In the genomic region with DNA sequence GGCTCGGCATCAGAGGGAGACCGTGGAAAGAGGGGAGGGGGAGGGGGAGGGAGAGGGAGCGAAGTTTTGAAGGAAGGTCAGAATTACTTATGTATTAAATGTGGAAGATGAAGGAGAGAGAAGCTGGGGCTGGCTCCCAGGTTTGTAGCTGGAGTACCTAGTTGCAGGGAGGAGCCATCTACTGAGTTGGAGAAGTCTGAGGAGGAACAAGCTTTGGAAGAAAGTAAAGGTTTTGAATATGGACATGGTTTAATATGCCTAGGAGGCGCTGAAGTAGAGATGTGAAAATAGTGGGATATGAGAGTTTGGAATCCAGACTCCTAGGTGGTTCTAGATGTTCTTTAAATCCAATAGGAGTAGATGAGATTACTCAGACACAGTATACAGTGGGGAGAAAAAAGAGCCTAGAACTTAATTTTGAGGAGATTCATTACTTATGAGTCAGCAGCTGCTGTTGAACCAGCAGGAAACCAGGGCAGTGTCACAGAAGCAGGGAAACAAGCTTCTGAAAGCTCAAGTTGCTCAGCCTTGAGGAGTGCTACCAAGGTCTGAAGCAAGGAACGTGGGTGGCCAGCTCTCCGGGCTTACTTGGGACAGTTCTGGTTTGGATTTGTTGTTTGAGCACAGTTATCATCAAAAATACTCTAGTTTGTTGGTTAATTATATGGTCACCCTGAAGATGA, we compare ENCODE assay signal across 13 cellular contexts.
A peak's percentile ranks its signal among the peaks of the same experiment; 100 is the strongest.
DNase-seq lines count a peak whose midpoint lies in the region; ATAC-seq and TF ChIP-seq lines count a peak whose summit lies in the region.
"Had no signal": no experiment of that assay in that cellular context is flagged by ENCODE, and none has a peak within 500 bp of the region (broad histone marks: within the 10 kb centered on the region; RNA-seq: fewer than 3 reads in every experiment).

No MANE protein-coding gene starts in this region.

- peaks cover 21 to 54% of the 10 kb centered on the region in 2 donors for H3K4me1 Mint-ChIP-seq in immature natural killer cell
- H3K4me1 Mint-ChIP-seq: CD14-positive monocyte had no signal

- TF ChIP-seq CTCF in heart left ventricle (IDR thresholded peaks at IDR 0.05) (no peak), right atrium auricular region (IDR thresholded peaks at IDR 0.05) (no peak), uterus (IDR thresholded peaks at IDR 0.05) (no peak)

- peaks cover 30 to 59% (median 36%) of the 10 kb centered on the region in 3 donors for H3K36me3 Mint-ChIP-seq in immature natural killer cell

- DNase-seq in heart left ventricle (no peak), right atrium auricular region (ENCODE audit: low spot score) (no peak), adipocyte (ENCODE audit: low read depth) (peak; percentile 86), immature natural killer cell (no peak), aorta (peak in 1 of 2 donors; percentile 54), uterus (no peak)
- no peak for DNase-seq in activated CD4-positive, CD25-positive, alpha-beta regulatory T cell (lab: John Stamatoyannopoulos, UW)
- no peak for DNase-seq in stimulated activated CD4-positive, alpha-beta T cell treated with anti-CD3 and anti-CD28 coated beads, Interleukin-4, amount 100 ng/mL, for 4 hours
- DNase-seq: glutamatergic neuron, NCI-H146, right lobe of liver had no signal

- H3K27me3 ChIP-seq in heart left ventricle (no peaks in the 10 kb centered on the region), right atrium auricular region (no peaks in the 10 kb centered on the region), adipocyte (replicated peaks; ENCODE audit: control insufficient read depth, insufficient read depth, low read length) (no peaks in the 10 kb centered on the region), aorta (ENCODE audit: control insufficient read depth in 1 of 2, insufficient read depth in 2 of 2, low read length in 1 of 2) (no peaks in the 10 kb centered on the region), uterus (no peaks in the 10 kb centered on the region)
- H3K27me3 ChIP-seq: right lobe of liver had no signal

- peak overlapping the region in 2 of 12 donors; percentile 12 to 36 for H3K27ac ChIP-seq in heart left ventricle
- no peak overlapping the region for H3K27ac ChIP-seq in right atrium auricular region
- no peak overlapping the region for H3K27ac ChIP-seq in aorta (ENCODE audit: low read depth in 1 of 2, low read length in 2 of 2)
- no peak overlapping the region for H3K27ac ChIP-seq in uterus
- H3K27ac ChIP-seq: right lobe of liver had no signal

- 94 to 96% (median 95%) methylated on average over 5 to 6 of the region's 6 CpGs for WGBS in heart left ventricle, 4 donors
- WGBS in aorta, 2 donors = 83 to 94% methylated on average over 6 of the region's 6 CpGs

- H3K9me3 Mint-ChIP-seq in immature natural killer cell = no peaks in the 10 kb centered on the region
- H3K9me3 Mint-ChIP-seq: stimulated activated naive CD8-positive, alpha-beta T cell treated with anti-CD3 and anti-CD28 coated beads, Interleukin-15, Interleukin-2, amounts not matched to agents 100 ng/mL and 50 ng/mL, for 24 hours had no signal

- H3K27ac Mint-ChIP-seq in immature natural killer cell = peak overlapping the region; percentile 41 to 85 (median 78)
- H3K27ac Mint-ChIP-seq: stimulated activated naive CD8-positive, alpha-beta T cell treated with anti-CD3 and anti-CD28 coated beads, Interleukin-15, Interleukin-2, amounts not matched to agents 100 ng/mL and 50 ng/mL, for 24 hours had no signal

- ATAC-seq in heart left ventricle = peak in 3 of 4 donors; percentile 47 to 52 (median 47)
- ATAC-seq in aorta (ENCODE audit: low FRiP score) = peak; percentile 65

- H3K27me3 Mint-ChIP-seq in immature natural killer cell (ENCODE audit: low read depth in 3 of 3) = peaks cover 0 to 1% (median 0%) of the 10 kb centered on the region in 3 donors
- H3K27me3 Mint-ChIP-seq: stimulated activated naive CD8-positive, alpha-beta T cell treated with anti-CD3 and anti-CD28 coated beads, Interleukin-15, Interleukin-2, amounts not matched to agents 100 ng/mL and 50 ng/mL, for 24 hours had no signal

- H3K4me3 Mint-ChIP-seq in immature natural killer cell = no peak overlapping the region
- H3K4me3 Mint-ChIP-seq: CD14-positive monocyte; stimulated activated naive CD8-positive, alpha-beta T cell treated with anti-CD3 and anti-CD28 coated beads, Interleukin-15, Interleukin-2, amounts not matched to agents 100 ng/mL and 50 ng/mL, for 24 hours had no signal

- H3K4me1 ChIP-seq in heart left ventricle (peaks cover 0 to 35% (median 16%) of the 10 kb centered on the region in 12 donors), right atrium auricular region (peaks cover 0 to 14% of the 10 kb centered on the region in 2 donors), adipocyte (ENCODE audit: control insufficient read depth, insufficient read depth, low read length) (peaks cover 21% of the 10 kb centered on the region), aorta (ENCODE audit: control insufficient read depth in 1 of 2, insufficient read depth in 2 of 2, low read length in 2 of 2) (peaks cover 0 to 2% of the 10 kb centered on the region in 2 donors), uterus (no peaks in the 10 kb centered on the region)

- H3K4me3 ChIP-seq in heart left ventricle = no peak overlapping the region
- H3K4me3 ChIP-seq in right atrium auricular region = no peak overlapping the region
- H3K4me3 ChIP-seq in adipocyte (ENCODE audit: low read length) = no peak overlapping the region
- no peak overlapping the region for H3K4me3 ChIP-seq in aorta (ENCODE audit: low read length in 2 of 2)
- H3K4me3 ChIP-seq in uterus = no peak overlapping the region
- H3K4me3 ChIP-seq: right lobe of liver had no signal

- no peak overlapping the region for H3K9ac ChIP-seq in adipocyte (ENCODE audit: low read length)

- no peaks in the 10 kb centered on the region for H3K9me3 ChIP-seq in heart left ventricle
- H3K9me3 ChIP-seq in right atrium auricular region = no peaks in the 10 kb centered on the region
- H3K9me3 ChIP-seq in adipocyte (ENCODE audit: control insufficient read depth, low read length) = no peaks in the 10 kb centered on the region
- H3K9me3 ChIP-seq in aorta (ENCODE audit: control insufficient read depth, low read length) = no peaks in the 10 kb centered on the region
- no peaks in the 10 kb centered on the region for H3K9me3 ChIP-seq in uterus
- H3K9me3 ChIP-seq: right lobe of liver had no signal

- H3K36me3 ChIP-seq in heart left ventricle (peaks cover 0 to 75% (median 62%) of the 10 kb centered on the region in 9 donors), right atrium auricular region (peaks cover 36% of the 10 kb centered on the region), adipocyte (ENCODE audit: control insufficient read depth, insufficient read depth, low read length, severe bottlenecking) (peaks cover 65% of the 10 kb centered on the region), aorta (ENCODE audit: control insufficient read depth in 1 of 2, insufficient read depth in 2 of 2, low read length in 1 of 2) (peaks cover 5 to 9% of the 10 kb centered on the region in 2 donors), uterus (no peaks in the 10 kb centered on the region)

- TF ChIP-seq POLR2A in heart left ventricle (IDR thresholded peaks at IDR 0.05) (no peak), uterus (IDR thresholded peaks at IDR 0.05) (no peak)

- intact Hi-C loops in heart left ventricle (cut with DNase I) (loop anchor here in 1 of 10 donors (10.0 kb wide), 1 partner anchor 70 kb away; no protein-coding TSS in a partner anchor), aorta (cut with DNase I) (loop anchor here (10.0 kb wide), 1 partner anchor 150 kb away; the partner anchor contains the start of gene UTRN (in 2 of the 2)), uterus (cut with DNase I; ENCODE audit: low total_unique reads) (no loop called here)
